Comparison of ENCODE assay signal across 8 cellular contexts in the genomic region with DNA sequence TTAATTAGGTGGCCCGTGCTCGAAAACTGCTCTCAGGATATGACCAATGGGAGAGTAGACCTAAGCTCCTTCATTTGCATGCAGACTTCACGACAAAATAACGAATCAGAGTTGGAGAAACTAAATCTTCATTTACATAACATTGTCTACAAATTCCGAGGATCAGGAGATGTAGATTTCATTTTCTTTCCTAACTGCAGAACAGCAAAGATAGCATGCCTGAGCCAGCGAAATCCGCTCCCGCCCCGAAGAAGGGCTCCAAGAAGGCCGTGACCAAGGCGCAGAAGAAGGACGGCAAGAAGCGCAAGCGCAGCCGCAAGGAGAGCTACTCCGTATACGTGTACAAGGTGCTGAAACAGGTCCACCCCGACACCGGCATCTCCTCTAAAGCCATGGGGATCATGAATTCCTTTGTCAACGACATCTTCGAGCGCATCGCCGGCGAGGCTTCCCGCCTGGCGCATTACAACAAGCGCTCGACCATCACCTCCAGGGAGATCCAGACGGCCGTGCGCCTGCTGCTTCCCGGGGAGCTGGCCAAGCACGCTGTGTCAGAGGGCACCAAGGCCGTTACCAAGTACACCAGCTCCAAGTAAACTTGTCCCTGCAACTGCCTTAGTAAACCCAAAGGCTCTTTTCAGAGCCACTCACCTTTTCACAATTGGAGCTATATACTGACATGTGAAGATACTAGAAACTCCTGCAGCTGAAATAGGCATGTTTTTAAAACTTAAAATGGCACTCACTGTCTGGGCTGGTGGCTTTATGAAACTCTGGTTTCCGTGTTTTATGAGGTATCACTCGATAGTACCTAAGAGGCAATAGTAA.
A peak's percentile ranks its signal among the peaks of the same experiment; 100 is the strongest.
DNase-seq lines count a peak whose midpoint lies in the region; ATAC-seq, FAIRE-seq and TF ChIP-seq lines count a peak whose summit lies in the region.

No MANE protein-coding gene starts in this region.

- peak overlapping the region; percentile 84 for H3K4me2 ChIP-seq in keratinocyte (ENCODE audit: control insufficient read depth, extremely low read depth, insufficient read depth, low read depth, low read length)

- no peaks in the 10 kb centered on the region for H3K4me1 ChIP-seq in colonic mucosa
- H3K4me1 ChIP-seq in keratinocyte (ENCODE audit: control insufficient read depth, extremely low read depth, insufficient read depth, low read length) = peaks cover 23% of the 10 kb centered on the region
- peaks cover 0 to 39% (median 18%) of the 10 kb centered on the region in 6 donors for H3K4me1 ChIP-seq in spleen

- TF ChIP-seq CTCF in WI38 (IDR thresholded peaks at IDR 0.05; ENCODE audit: low read depth, low read length) (no peak), colonic mucosa (IDR thresholded peaks at IDR 0.05) (no peak), keratinocyte (optimal IDR thresholded peaks at IDR 0.05 in 1 of 3, IDR thresholded peaks at IDR 0.05 in 1 of 3, conservative IDR thresholded peaks at IDR 0.05 in 1 of 3; ENCODE audit: extremely low read depth in 1 of 3, insufficient read depth in 2 of 3, low read length in 3 of 3) (no peak), spleen (IDR thresholded peaks at IDR 0.05 in 8 of 11, conservative IDR thresholded peaks at IDR 0.05 in 3 of 11) (no peak)

- peak overlapping the region; percentile 85 for H3K27ac ChIP-seq in colonic mucosa
- peak overlapping the region; percentile 55 for H3K27ac ChIP-seq in keratinocyte (ENCODE audit: control insufficient read depth, insufficient read depth, low read length)
- H3K27ac ChIP-seq in spleen = peak overlapping the region; percentile 76 to 91 (median 87)

- 1 to 3% (median 2%) methylated on average over 24 to 37 of the region's 37 CpGs for WGBS in spleen, 5 donors

- DNase-seq in G401 (ENCODE audit: low spot score) = peak; percentile 94
- DNase-seq in colonic mucosa = peak; percentile 78
- no peak for DNase-seq in keratinocyte (ENCODE audit: low read depth, low spot score)
- peak; percentile 89 for DNase-seq in spleen
- no peak for DNase-seq in cortex of kidney (lab: John Stamatoyannopoulos, UW)

- peak overlapping the region; percentile 64 for H2AFZ ChIP-seq in keratinocyte (ENCODE audit: control insufficient read depth, low read length)

- no peaks in the 10 kb centered on the region for H3K9me1 ChIP-seq in keratinocyte (ENCODE audit: control insufficient read depth, extremely low read depth, insufficient read depth, low read length)

- in situ Hi-C loops in G401 (cut with HindIII; ENCODE audit: low sequenced_read_pairs) = no loop called here

- H3K9ac ChIP-seq in colonic mucosa (ENCODE audit: low read depth in 2 of 2, low read length in 2 of 2) (peak overlapping the region; percentile 38 to 77), keratinocyte (ENCODE audit: control insufficient read depth, extremely low read depth, insufficient read depth, low read length) (peak overlapping the region; percentile 24)

- peak; percentile 75 for FAIRE-seq in keratinocyte (lab: Jason Lieb, UNC)

- H3K79me2 ChIP-seq in keratinocyte (ENCODE audit: control insufficient read depth, insufficient read depth, low read length) = no peaks in the 10 kb centered on the region

- H3K27me3 ChIP-seq in colonic mucosa = no peaks in the 10 kb centered on the region
- H3K27me3 ChIP-seq in keratinocyte (ENCODE audit: control insufficient read depth, extremely low read depth, insufficient read depth, low read length) = no peaks in the 10 kb centered on the region
- H3K27me3 ChIP-seq in spleen (replicated peaks in 1 of 7) = no peaks in the 10 kb centered on the region

- ATAC-seq in HG03175 (IDR thresholded peaks at IDR 0.05; ENCODE audit: unreplicated experiment) = peak; percentile 44
- ATAC-seq in HG03469 (IDR thresholded peaks at IDR 0.05; ENCODE audit: unreplicated experiment) = no peak

- H3K9me3 ChIP-seq in colonic mucosa (no peaks in the 10 kb centered on the region), keratinocyte (ENCODE audit: control insufficient read depth, low read depth, low read length) (no peaks in the 10 kb centered on the region), spleen (peaks cover 0 to 5% (median 0%) of the 10 kb centered on the region in 8 donors)

- dilution Hi-C loops in keratinocyte (cut with MboI; ENCODE audit: extremely low pct_ligation_motif_present, low sequenced_read_pairs) = no loop called here

- peak overlapping the region; percentile 51 for H3K4me3 ChIP-seq in WI38 (ENCODE audit: low read depth, low read length)
- peak overlapping the region; percentile 38 for H3K4me3 ChIP-seq in colonic mucosa
- H3K4me3 ChIP-seq in keratinocyte (ENCODE audit: control insufficient read depth in 2 of 3, extremely low read depth in 1 of 3, insufficient read depth in 2 of 3, low read depth in 1 of 3, low read length in 3 of 3) = peak overlapping the region; percentile 21 to 69 (median 48)
- peak overlapping the region; percentile 31 to 70 (median 44) for H3K4me3 ChIP-seq in spleen

- no peaks in the 10 kb centered on the region for H3K36me3 ChIP-seq in colonic mucosa
- H3K36me3 ChIP-seq in keratinocyte (ENCODE audit: control insufficient read depth in 2 of 2, extremely low read depth in 1 of 2, insufficient read depth in 2 of 2, low read length in 2 of 2) = no peaks in the 10 kb centered on the region
- H3K36me3 ChIP-seq in spleen = no peaks in the 10 kb centered on the region

- peak; percentile 79 to 97 (median 91) for TF ChIP-seq POLR2A in spleen (IDR thresholded peaks at IDR 0.05)

- no peaks in the 10 kb centered on the region for H4K20me1 ChIP-seq in keratinocyte (ENCODE audit: control insufficient read depth, extremely low read depth, insufficient read depth, low read length)

- intact Hi-C loops in colonic mucosa (cut with DNase I) = no loop called here
- intact Hi-C loops in spleen (cut with DNase I; ENCODE audit: low total_unique reads) = no loop called here

Comparison
In these comparisons a context has a peak if more than half of its experiments do, and no peak if none do; other contexts are left out.
1. DNase-seq: peak in G401 (single experiment), colonic mucosa (single experiment) and spleen (single experiment); none in keratinocyte (single experiment) and cortex of kidney (single experiment).
2. Peak in every context shown above with its lines, with median percentiles within 50 percentile points of each other: H3K4me3 ChIP-seq and H3K27ac ChIP-seq.